12 cellular contexts compared by ENCODE assay signal in genomic region chr21:21324297-21324696, GRCh38.
"Had no signal": no experiment of that assay in that cellular context is flagged by ENCODE, and none has a peak within 500 bp of the region (broad histone marks: within the 10 kb centered on the region; RNA-seq: fewer than 3 reads in every experiment).

No MANE protein-coding gene starts in this region.

- ATAC-seq: activated naive CD4-positive, alpha-beta T cell treated with anti-CD3 and anti-CD28 coated beads, Interleukin-2, amount 50 U/mL, for 72 hours; activated T-cell treated with anti-CD3 and anti-CD28 coated beads, Interleukin-2, amount 50 U/mL, for 4 hours; stimulated activated naive CD8-positive, alpha-beta T cell treated with anti-CD3 and anti-CD28 coated beads, Interleukin-15, amount 100 ng/mL, for 72 hours had no signal

- H3K4me3 Mint-ChIP-seq: activated CD4-positive, alpha-beta memory T cell treated with anti-CD3 and anti-CD28 coated beads, Interleukin-2, amount 10 ng/mL, durations not matched to agents 7 days and 5 days; activated T-cell treated with anti-CD3 and anti-CD28 coated beads, Interleukin-2, amount 50 U/mL, for 4 hours; neural crest cell; stimulated activated naive CD8-positive, alpha-beta T cell treated with anti-CD3 and anti-CD28 coated beads, Interleukin-15, amount 100 ng/mL, for 72 hours; type B pancreatic cell had no signal

- H3K27me3 ChIP-seq: cardiac muscle cell had no signal

- H3K4me1 Mint-ChIP-seq: activated CD4-positive, alpha-beta memory T cell treated with anti-CD3 and anti-CD28 coated beads, Interleukin-2, amount 10 ng/mL, durations not matched to agents 7 days and 5 days; neural crest cell; stimulated activated naive CD8-positive, alpha-beta T cell treated with anti-CD3 and anti-CD28 coated beads, Interleukin-15, amount 100 ng/mL, for 72 hours had no signal

- H3K36me3 Mint-ChIP-seq: activated naive CD4-positive, alpha-beta T cell treated with anti-CD3 and anti-CD28 coated beads, Interleukin-2, amount 50 U/mL, for 72 hours; type B pancreatic cell had no signal

- H3K27ac ChIP-seq: cardiac muscle cell had no signal

- H3K27me3 Mint-ChIP-seq: activated CD4-positive, alpha-beta memory T cell treated with anti-CD3 and anti-CD28 coated beads, Interleukin-2, amount 10 ng/mL, durations not matched to agents 7 days and 5 days; stimulated activated naive CD8-positive, alpha-beta T cell treated with anti-CD3 and anti-CD28 coated beads, Interleukin-15, amount 100 ng/mL, for 72 hours; type B pancreatic cell had no signal

- H3K4me3 ChIP-seq: cardiac muscle cell had no signal

- H3K27ac Mint-ChIP-seq: activated CD4-positive, alpha-beta memory T cell treated with anti-CD3 and anti-CD28 coated beads, Interleukin-2, amount 10 ng/mL, durations not matched to agents 7 days and 5 days; activated naive CD4-positive, alpha-beta T cell treated with anti-CD3 and anti-CD28 coated beads, Interleukin-2, amount 50 U/mL, for 72 hours; stimulated activated naive CD8-positive, alpha-beta T cell treated with anti-CD3 and anti-CD28 coated beads, Interleukin-15, amount 100 ng/mL, for 72 hours; type B pancreatic cell had no signal

- DNase-seq: activated CD4-positive, alpha-beta memory T cell treated with anti-CD3 and anti-CD28 coated beads, Interleukin-2, amount 10 ng/mL, durations not matched to agents 7 days and 5 days; activated CD4-positive, alpha-beta T cell treated with anti-CD3 and anti-CD28 coated beads for 4 hours; activated effector memory CD4-positive, alpha-beta T cell treated with anti-CD3 and anti-CD28 coated beads, Interleukin-2, amount 50 U/mL, for 16 hours; activated T-cell treated with anti-CD3 and anti-CD28 coated beads, Interleukin-2, amount 50 U/mL, for 4 hours; erythroblast; islet precursor cell; stimulated activated CD4-positive, alpha-beta T cell treated with anti-CD3 and anti-CD28 coated beads, Interleukin-1b, Interleukin-23, amount 100 ng/mL, for 48 hours; stimulated activated naive CD8-positive, alpha-beta T cell treated with anti-CD3 and anti-CD28 coated beads, Interleukin-15, amount 100 ng/mL, for 72 hours had no signal

- H3K9me3 Mint-ChIP-seq: neural crest cell; stimulated activated naive CD8-positive, alpha-beta T cell treated with anti-CD3 and anti-CD28 coated beads, Interleukin-15, amount 100 ng/mL, for 72 hours; type B pancreatic cell had no signal

- H3K36me3 ChIP-seq: cardiac muscle cell had no signal
